In genomic region chr11:112453601-112454577, GRCh38 we compare ENCODE assay signal across 8 cellular contexts.
DNase-seq lines count a peak whose midpoint lies in the region; FAIRE-seq and TF ChIP-seq lines count a peak whose summit lies in the region.
"Had no signal": no experiment of that assay in that cellular context is flagged by ENCODE, and none has a peak within 500 bp of the region (broad histone marks: within the 10 kb centered on the region; RNA-seq: fewer than 3 reads in every experiment).

No MANE protein-coding gene starts in this region.

- H3K4me1 Mint-ChIP-seq in activated CD4-positive, alpha-beta T cell treated with anti-CD3 and anti-CD28 coated beads, Interleukin-2, amount 10 ng/mL, durations not matched to agents 24 days and 14 days, result peaks cover 5% of the 10 kb centered on the region

- H3K4me3 Mint-ChIP-seq in activated CD4-positive, alpha-beta T cell treated with anti-CD3 and anti-CD28 coated beads, Interleukin-2, amount 10 ng/mL, durations not matched to agents 24 days and 14 days, result no peak overlapping the region

- H3K27me3 Mint-ChIP-seq in activated CD4-positive, alpha-beta T cell treated with anti-CD3 and anti-CD28 coated beads, Interleukin-2, amount 10 ng/mL, durations not matched to agents 24 days and 14 days, result no peaks in the 10 kb centered on the region

- intact Hi-C loops in activated CD4-positive, alpha-beta T cell treated with anti-CD3 and anti-CD28 coated beads, Interleukin-2, amount 10 ng/mL, durations not matched to agents 24 days and 14 days (cut with micrococcal nuclease), result loop anchor here (10.0 kb wide), 2 partner anchors 159 to 239 kb away; no protein-coding TSS in a partner anchor

- no peaks in the 10 kb centered on the region for H3K36me3 Mint-ChIP-seq in activated CD4-positive, alpha-beta T cell treated with anti-CD3 and anti-CD28 coated beads, Interleukin-2, amount 10 ng/mL, durations not matched to agents 24 days and 14 days (ENCODE audit: low read depth)

- peaks cover 0 to 3% of the 10 kb centered on the region in 2 donors for H3K4me1 ChIP-seq in small intestine (ENCODE audit: control insufficient read depth in 2 of 2, insufficient read depth in 1 of 2, low read depth in 1 of 2, low read length in 1 of 2)

- peak; percentile 56 for TF ChIP-seq CTCF in fibroblast of mammary gland (conservative IDR thresholded peaks at IDR 0.05; ENCODE audit: control insufficient read depth, insufficient read depth, low read depth, low read length)

- H3K9me3 ChIP-seq in small intestine (ENCODE audit: control insufficient read depth, low read depth), result no peaks in the 10 kb centered on the region

- no peaks in the 10 kb centered on the region for H3K36me3 ChIP-seq in small intestine (ENCODE audit: control insufficient read depth in 2 of 2, insufficient read depth in 2 of 2, low read length in 2 of 2)

- no peak overlapping the region for H3K27ac ChIP-seq in small intestine (ENCODE audit: low read depth in 1 of 2, low read length in 1 of 2)
- H3K27ac ChIP-seq: VCaP had no signal

- peak; percentile 31 for DNase-seq in GM03348 (ENCODE audit: low spot score)
- DNase-seq in HT1080 (ENCODE audit: low read depth), result peak; percentile 25
- DNase-seq in activated CD4-positive, alpha-beta T cell treated with anti-CD3 and anti-CD28 coated beads, Interleukin-2, amount 10 ng/mL, durations not matched to agents 24 days and 14 days, result peak; percentile 74
- DNase-seq in fibroblast of mammary gland (ENCODE audit: low read depth), result peak; percentile 58
- DNase-seq in small intestine, result peak; percentile 24
- DNase-seq in NCI-H1436 treated with DMSO at 0.1 percent for 48 hours (lab: John Stamatoyannopoulos, UW), result no peak
- DNase-seq in mesenteric fat pad (ENCODE audit: low spot score), result no peak

- H3K27me3 ChIP-seq in small intestine (ENCODE audit: control insufficient read depth in 2 of 2, insufficient read depth in 2 of 2, low read length in 2 of 2), result no peaks in the 10 kb centered on the region

- 87 to 89% (median 89%) methylated on average over 4 of the region's 4 CpGs for WGBS in small intestine, 3 donors

- no peak overlapping the region for H3K4me3 ChIP-seq in fibroblast of mammary gland (ENCODE audit: control insufficient read depth, low read depth, low read length)
- H3K4me3 ChIP-seq in small intestine (ENCODE audit: low read depth in 1 of 2, low read length in 2 of 2), result no peak overlapping the region

- no peak for FAIRE-seq in small intestine (lab: Jason Lieb, UNC)

- H3K27ac Mint-ChIP-seq in activated CD4-positive, alpha-beta T cell treated with anti-CD3 and anti-CD28 coated beads, Interleukin-2, amount 10 ng/mL, durations not matched to agents 24 days and 14 days, result no peak overlapping the region

- peaks cover 4% of the 10 kb centered on the region for H3K9me3 Mint-ChIP-seq in activated CD4-positive, alpha-beta T cell treated with anti-CD3 and anti-CD28 coated beads, Interleukin-2, amount 10 ng/mL, durations not matched to agents 24 days and 14 days

Comparison
In these comparisons a context has a peak if more than half of its experiments do, and no peak if none do; other contexts are left out.
1. DNase-seq: peak in GM03348 (single experiment), HT1080 (single experiment), activated CD4-positive, alpha-beta T cell treated with anti-CD3 and anti-CD28 coated beads, Interleukin-2, amount 10 ng/mL, durations not matched to agents 24 days and 14 days (single experiment), fibroblast of mammary gland (single experiment) and small intestine (single experiment); none in NCI-H1436 treated with DMSO at 0.1 percent for 48 hours (single experiment) and mesenteric fat pad (single experiment).